In the genomic region with DNA sequence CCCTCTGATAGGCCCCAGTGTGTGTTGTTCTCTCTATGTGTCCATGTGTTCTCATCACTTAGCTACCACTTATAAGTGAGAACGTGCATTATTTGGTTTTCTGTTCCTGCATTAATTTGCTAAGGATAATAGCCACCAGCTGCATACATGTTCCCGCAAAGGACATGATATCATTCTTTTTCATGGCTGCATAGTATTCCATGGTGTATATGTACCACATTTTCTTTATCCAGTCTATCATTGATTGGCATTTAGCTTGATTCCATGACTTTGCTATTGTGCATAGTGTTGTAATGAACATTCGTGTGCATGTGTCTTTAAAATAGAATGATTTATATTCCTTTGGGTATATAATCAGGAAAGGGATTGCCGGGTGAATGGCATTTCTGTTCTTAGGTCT, we compare ENCODE assay signal across 5 cellular contexts.
TF ChIP-seq lines count a peak whose summit lies in the region.

No MANE protein-coding gene starts in this region.

TF ChIP-seq in HEK293, 187 proteins besides CTCF, POLR2A, EP300 and RAD21:
- TF ChIP-seq, protein P1, sequence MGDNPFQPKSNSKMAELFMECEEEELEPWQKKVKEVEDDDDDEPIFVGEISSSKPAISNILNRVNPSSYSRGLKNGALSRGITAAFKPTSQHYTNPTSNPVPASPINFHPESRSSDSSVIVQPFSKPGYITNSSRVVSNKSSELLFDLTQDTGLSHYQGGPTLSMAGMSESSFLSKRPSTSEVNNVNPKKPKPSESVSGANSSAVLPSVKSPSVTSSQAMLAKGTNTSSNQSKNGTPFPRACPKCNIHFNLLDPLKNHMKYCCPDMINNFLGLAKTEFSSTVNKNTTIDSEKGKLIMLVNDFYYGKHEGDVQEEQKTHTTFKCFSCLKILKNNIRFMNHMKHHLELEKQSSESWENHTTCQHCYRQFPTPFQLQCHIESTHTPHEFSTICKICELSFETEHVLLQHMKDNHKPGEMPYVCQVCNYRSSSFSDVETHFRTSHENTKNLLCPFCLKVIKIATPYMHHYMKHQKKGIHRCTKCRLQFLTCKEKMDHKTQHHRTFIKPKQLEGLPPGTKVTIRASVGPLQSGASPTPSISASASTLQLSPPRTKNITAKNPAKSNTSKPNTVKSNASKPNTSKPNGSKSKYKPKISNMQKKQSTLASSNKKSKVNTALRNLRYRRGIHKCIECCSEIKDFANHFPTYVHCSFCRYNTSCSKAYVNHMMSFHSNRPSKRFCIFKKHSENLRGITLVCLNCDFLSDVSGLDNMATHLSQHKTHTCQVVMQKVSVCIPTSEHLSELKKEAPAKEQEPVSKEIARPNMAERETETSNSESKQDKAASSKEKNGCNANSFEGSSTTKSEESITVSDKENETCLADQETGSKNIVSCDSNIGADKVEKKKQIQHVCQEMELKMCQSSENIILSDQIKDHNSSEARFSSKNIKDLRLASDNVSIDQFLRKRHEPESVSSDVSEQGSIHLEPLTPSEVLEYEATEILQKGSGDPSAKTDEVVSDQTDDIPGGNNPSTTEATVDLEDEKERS (tag by site-specific recombination; IDR thresholded peaks at IDR 0.05) = peak; percentile 74; the same call in 1 of the 2 replicates
- TF ChIP-seq ZNF146 (tag by site-specific recombination; IDR thresholded peaks at IDR 0.05) = peak; percentile 54

TF ChIP-seq in SK-N-SH treated with all-trans-retinoic acid at 6 μM for 48 hours, 23 proteins besides CTCF, POLR2A, EP300 and RAD21:
- TF ChIP-seq ZNF8 (CRISPR knock-in tag; IDR thresholded peaks at IDR 0.05) = peak; percentile 61; the same call in 1 of the 2 replicates
TF ChIP-seq in SK-N-SH treated with all-trans-retinoic acid at 6 μM for 48 hours: peak in this region for 1; not testable (repeated sequence) for 22.

TF ChIP-seq in WTC11, 78 proteins besides CTCF, POLR2A, EP300 and RAD21:
- TF ChIP-seq GTF2I (CRISPR knock-in tag; conservative IDR thresholded peaks at IDR 0.05) = peak; percentile 75; the same call in 1 of the 2 replicates
TF ChIP-seq in WTC11: peak in this region for 1; not testable (repeated sequence) for 77.

TF ChIP-seq in K562, 482 proteins besides CTCF, POLR2A, EP300 and RAD21:
- TF ChIP-seq ADNP (tag; IDR thresholded peaks at IDR 0.05) (peak; percentile 65; the same call in 1 of the 2 replicates), RBM25 (IDR thresholded peaks at IDR 0.05; ENCODE audit: low read depth, low read length, severe bottlenecking) (peak; percentile 89), ZNF146 (CRISPR knock-in tag; IDR thresholded peaks at IDR 0.05; ENCODE audit: unreplicated experiment) (peak; percentile 99), BCOR (IDR thresholded peaks at IDR 0.05) (peak; percentile 81), KDM1A (IDR thresholded peaks at IDR 0.05) (peak; percentile 49 to 78)

TF ChIP-seq in H1, 55 proteins besides CTCF, POLR2A, EP300 and RAD21:
- TF ChIP-seq KDM1A (IDR thresholded peaks at IDR 0.05; ENCODE audit: borderline replicate concordance, low read length) = peak; percentile 44; the same call in 1 of the 2 replicates
TF ChIP-seq in H1: peak in this region for 1; not testable (repeated sequence) for 54.
